Comparison of ENCODE assay signal across 9 cellular contexts in genomic region chr1:9317591-9318331, GRCh38. TPM values are rescaled to one million over a fixed set of nuclear protein-coding genes. Genes with fewer than 3 reads are reported as not detected.
A peak's percentile ranks its signal among the peaks of the same experiment; 100 is the strongest.
DNase-seq lines count a peak whose midpoint lies in the region; ATAC-seq and TF ChIP-seq lines count a peak whose summit lies in the region.
"Had no signal": no experiment of that assay in that cellular context is flagged by ENCODE, and none has a peak within 500 bp of the region (broad histone marks: within the 10 kb centered on the region; RNA-seq: fewer than 3 reads in every experiment).

No MANE protein-coding gene starts in this region.

- CTCF ChIA-PET in HEK293 (lab: Yijun Ruan, JAX): interaction anchor here (0.6 kb wide), 4 partner anchors 50 to 501 kb away, joined by 3 read pairs; no protein-coding TSS in a partner anchor

- H3K36me3 ChIP-seq in HEK293 (ENCODE audit: control insufficient read depth in 2 of 2, insufficient read depth in 1 of 2, low read length in 2 of 2): peaks cover 0 to 3% of the 10 kb centered on the region in 2 experiments; a peak in 1 of 3 replicates

- H3K4me1 Mint-ChIP-seq in activated naive CD8-positive, alpha-beta T cell treated with anti-CD3 and anti-CD28 coated beads, Interleukin-2, amount 10 ng/mL, durations not matched to agents 7 days and 5 days: peaks cover 14% of the 10 kb centered on the region

- no peak for TF ChIP-seq CTCF in HEK293 (tag by site-specific recombination; IDR thresholded peaks at IDR 0.05)

- no peak overlapping the region for H3K27ac Mint-ChIP-seq in activated naive CD8-positive, alpha-beta T cell treated with anti-CD3 and anti-CD28 coated beads, Interleukin-2, amount 10 ng/mL, durations not matched to agents 7 days and 5 days

- intact Hi-C loops in left colon (cut with DNase I, micrococcal nuclease): no loop called here

- H3K27ac ChIP-seq in HEK293 (ENCODE audit: extremely low read depth, low read depth, low read length): no peak overlapping the region

- H3K9me3 ChIP-seq in HEK293 (ENCODE audit: control insufficient read depth, insufficient read depth, low read depth, low read length): no peaks in the 10 kb centered on the region

- H3K4me3 ChIP-seq in HEK293 (ENCODE audit: low read depth, low read length): no peak overlapping the region

- no peaks in the 10 kb centered on the region for H3K27me3 Mint-ChIP-seq in activated naive CD8-positive, alpha-beta T cell treated with anti-CD3 and anti-CD28 coated beads, Interleukin-2, amount 10 ng/mL, durations not matched to agents 7 days and 5 days

- no peaks in the 10 kb centered on the region; the same call in 1 of the 2 replicates for H3K4me1 ChIP-seq in HEK293 (ENCODE audit: control insufficient read depth, insufficient read depth, low read length)

- H3K4me3 Mint-ChIP-seq in activated naive CD8-positive, alpha-beta T cell treated with anti-CD3 and anti-CD28 coated beads, Interleukin-2, amount 10 ng/mL, durations not matched to agents 7 days and 5 days: peak overlapping the region; percentile 34

- no peaks in the 10 kb centered on the region for H3K36me3 Mint-ChIP-seq in activated naive CD8-positive, alpha-beta T cell treated with anti-CD3 and anti-CD28 coated beads, Interleukin-2, amount 10 ng/mL, durations not matched to agents 7 days and 5 days
- H3K36me3 Mint-ChIP-seq: immature natural killer cell had no signal

- no peaks in the 10 kb centered on the region for H3K9me3 Mint-ChIP-seq in activated naive CD8-positive, alpha-beta T cell treated with anti-CD3 and anti-CD28 coated beads, Interleukin-2, amount 10 ng/mL, durations not matched to agents 7 days and 5 days

- no peak for ATAC-seq in activated naive CD8-positive, alpha-beta T cell treated with anti-CD3 and anti-CD28 coated beads, Interleukin-2, amount 10 ng/mL, durations not matched to agents 7 days and 5 days (ENCODE audit: low read depth)
- ATAC-seq in left colon: no peak
- no peak for ATAC-seq in GM21360 (IDR thresholded peaks at IDR 0.05; ENCODE audit: unreplicated experiment)

- DNase-seq in 8988T (peak; percentile 75), left colon (peak; percentile 34 to 49), HuH-7.5 (ENCODE audit: low spot score) (no peak), SKM-1 (lab: John Stamatoyannopoulos, UW; ENCODE audit: unreplicated experiment) (no peak), NCI-H2227 (lab: John Stamatoyannopoulos, UW; ENCODE audit: unreplicated experiment) (no peak)
- DNase-seq in activated naive CD8-positive, alpha-beta T cell treated with anti-CD3 and anti-CD28 coated beads, Interleukin-2, amount 10 ng/mL, durations not matched to agents 7 days and 5 days: no peak
- DNase-seq: immature natural killer cell had no signal

- POLR2A ChIA-PET in HEK293 (lab: Yijun Ruan, JAX): no interaction called here
- POLR2A ChIA-PET in activated naive CD8-positive, alpha-beta T cell treated with anti-CD3 and anti-CD28 coated beads, Interleukin-2, amount 10 ng/mL, durations not matched to agents 7 days and 5 days (lab: Charles Lee): interaction anchor here (0.7 kb wide), 3 partner anchors 24 to 55 kb away, joined by 3 to 4 read pairs (median 3); no protein-coding TSS in a partner anchor

TF ChIP-seq in HEK293, 187 proteins besides CTCF, POLR2A, EP300 and RAD21:
- TF ChIP-seq YY1 (tag by site-specific recombination; IDR thresholded peaks at IDR 0.05) (no peak), TRIM28 (IDR thresholded peaks at IDR 0.05; ENCODE audit: borderline replicate concordance, low read length) (no peak), ZFHX2 (tag by site-specific recombination; conservative IDR thresholded peaks at IDR 0.05) (peak; percentile 89), EGR2 (tag by site-specific recombination; IDR thresholded peaks at IDR 0.05; ENCODE audit: low read depth) (peak; percentile 84), GLIS1 (tag by site-specific recombination; IDR thresholded peaks at IDR 0.05) (peak; percentile 14; the same call in 1 of the 2 replicates), ZNF202 (tag by site-specific recombination; IDR thresholded peaks at IDR 0.05; ENCODE audit: borderline replicate concordance) (no peak), KLF1 (tag by site-specific recombination; IDR thresholded peaks at IDR 0.05) (no peak), ZNF645 (tag by site-specific recombination; IDR thresholded peaks at IDR 0.05) (no peak), ZNF837 (tag by site-specific recombination; IDR thresholded peaks at IDR 0.05) (no peak)

RNA-seq across cellular contexts. Expression of gene SPSB1, which starts 25.1 kb away (rescaled TPM):
- total RNA-seq in activated naive CD8-positive, alpha-beta T cell treated with anti-CD3 and anti-CD28 coated beads, Interleukin-2, amount 10 ng/mL, durations not matched to agents 7 days and 5 days: 1 to 10 TPM; 1.6 TPM
- total RNA-seq in left colon: 10 to 100 TPM; 30.3 to 56.4 TPM

Comparison
In these comparisons a context has a peak if more than half of its experiments do, and no peak if none do; other contexts are left out.
1. DNase-seq: peak in 8988T (single experiment) and left colon (2 of 2); none in activated naive CD8-positive, alpha-beta T cell treated with anti-CD3 and anti-CD28 coated beads, Interleukin-2, amount 10 ng/mL, durations not matched to agents 7 days and 5 days (single experiment), HuH-7.5 (single experiment), SKM-1 (single experiment) and NCI-H2227 (single experiment).
2. RNA of gene SPSB1, which starts 25.1 kb away (total RNA-seq): 30.3 to 56.4 TPM in left colon; 1.6 TPM in activated naive CD8-positive, alpha-beta T cell treated with anti-CD3 and anti-CD28 coated beads, Interleukin-2, amount 10 ng/mL, durations not matched to agents 7 days and 5 days; every median in the first group is over 10 times any median in the second.